ENCODE assay signal across 8 cellular contexts in the genomic region with DNA sequence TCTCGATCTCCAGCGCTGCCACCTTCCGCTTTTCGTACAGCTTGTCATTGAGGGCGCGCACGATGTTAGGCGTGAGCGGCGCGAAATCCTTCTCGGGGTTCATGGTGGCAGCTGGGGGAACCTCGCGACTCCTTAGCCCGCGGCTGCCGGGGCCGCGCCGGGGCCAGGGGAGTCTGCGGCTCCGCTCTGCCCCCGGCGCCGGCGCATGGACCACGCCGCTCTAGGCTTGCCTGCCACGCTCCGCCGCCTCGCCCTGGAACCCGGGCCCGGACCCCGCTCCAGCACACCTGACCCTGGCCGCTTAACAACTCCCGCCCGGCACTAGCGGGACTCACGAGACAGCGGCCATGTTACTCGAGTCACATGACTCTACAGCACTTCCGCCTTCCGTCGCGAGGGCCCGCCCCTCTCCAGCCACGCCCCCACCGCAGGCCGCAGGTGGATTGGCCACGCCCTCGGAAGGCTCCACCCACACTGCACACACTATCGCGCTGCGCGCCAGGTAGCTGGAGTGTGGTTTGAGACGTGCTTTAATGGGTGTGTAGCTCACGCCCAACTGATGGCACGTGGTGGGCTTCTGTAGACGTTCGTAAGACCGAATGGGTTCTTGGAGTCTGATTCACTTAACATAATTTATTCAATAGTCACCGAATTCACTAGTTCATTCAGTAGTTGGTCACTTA. TPM values are rescaled to one million over a fixed set of nuclear protein-coding genes. Genes with fewer than 3 reads are reported as not detected.
DNase-seq lines count a peak whose midpoint lies in the region; ATAC-seq lines count a peak whose summit lies in the region.

A gene (minus strand): TSS at position 361 of the 683 bp plus-strand sequence. CDS start 258 bp downstream, at position 103.

- peak within 1 kb of the TSS; percentile 87 to 98 (median 94) for H3K4me2 ChIP-seq in BLaER1 treated with 17β-estradiol and CSF1 and Interleukin-3, amounts not matched to agents 10 nM and 100 nM

- H3K27me3 ChIP-seq in BLaER1 treated with 17β-estradiol and CSF1 and Interleukin-3, amounts not matched to agents 10 nM and 100 nM, result no peaks in the 10 kb centered on the region

- peaks cover 5% of the 10 kb centered on the region for H3K27me3 Mint-ChIP-seq in activated CD4-positive, alpha-beta T cell treated with anti-CD3 and anti-CD28 coated beads, Interleukin-2, amount 10 ng/mL, durations not matched to agents 7 days and 5 days
- peaks cover 4% of the 10 kb centered on the region for H3K27me3 Mint-ChIP-seq in dendritic cell treated with granulocyte-macrophage colony-stimulating factor and Interleukin-4, amounts not matched to agents 40 ng/mL and 50 ng/mL, for 4 days

- H3K36me3 Mint-ChIP-seq in activated CD4-positive, alpha-beta T cell treated with anti-CD3 and anti-CD28 coated beads, Interleukin-2, amount 10 ng/mL, durations not matched to agents 7 days and 5 days (ENCODE audit: low read depth), result no peaks in the 10 kb centered on the region
- H3K36me3 Mint-ChIP-seq in dendritic cell treated with granulocyte-macrophage colony-stimulating factor and Interleukin-4, amounts not matched to agents 40 ng/mL and 50 ng/mL, for 4 days (ENCODE audit: low read depth), result peaks cover 42% of the 10 kb centered on the region

- H3K9me3 ChIP-seq in BLaER1 treated with 17β-estradiol and CSF1 and Interleukin-3, amounts not matched to agents 10 nM and 100 nM (replicated peaks in 1 of 11), result peaks cover 0 to 16% (median 4%) of the 10 kb centered on the region in 11 experiments; a peak in 6 of 22 replicates

- CTCF ChIA-PET in activated CD4-positive, alpha-beta T cell treated with anti-CD3 and anti-CD28 coated beads, Interleukin-2, amount 10 ng/mL, durations not matched to agents 7 days and 5 days (lab: Charles Lee), result interaction anchor here (1.8 kb wide), 1 partner anchor 8 kb away, joined by 6 read pairs; no protein-coding TSS in a partner anchor

- peak; percentile 96 for ATAC-seq in GM19351 (IDR thresholded peaks at IDR 0.05; ENCODE audit: unreplicated experiment)
- peak; percentile 90 for ATAC-seq in HG03520 (IDR thresholded peaks at IDR 0.05; ENCODE audit: unreplicated experiment)
- ATAC-seq in left lobe of liver, result peak; percentile 99

- H4K20me1 ChIP-seq in BLaER1 treated with 17β-estradiol and CSF1 and Interleukin-3, amounts not matched to agents 10 nM and 100 nM, result peaks cover 24 to 39% (median 38%) of the 10 kb centered on the region in 11 experiments; a peak in 19 of 22 replicates

- peak; percentile 93 for DNase-seq in NCI-H69 (lab: John Stamatoyannopoulos, UW)
- DNase-seq in activated CD4-positive, alpha-beta T cell treated with anti-CD3 and anti-CD28 coated beads, Interleukin-2, amount 10 ng/mL, durations not matched to agents 7 days and 5 days, result peak; percentile 97
- peak; percentile 96 for DNase-seq in left lobe of liver (ENCODE audit: low spot score)
- DNase-seq in stimulated activated CD4-positive, alpha-beta T cell treated with anti-CD3 and anti-CD28 coated beads, Interleukin-2, amount 100 ng/mL, for 4 hours (ENCODE audit: low read depth), result peak; percentile 96

- intact Hi-C loops in dendritic cell treated with granulocyte-macrophage colony-stimulating factor and Interleukin-4, amounts not matched to agents 40 ng/mL and 50 ng/mL, for 4 days (cut with micrococcal nuclease), result no loop called here

- POLR2A ChIA-PET in activated CD4-positive, alpha-beta T cell treated with anti-CD3 and anti-CD28 coated beads, Interleukin-2, amount 10 ng/mL, durations not matched to agents 7 days and 5 days (lab: Charles Lee), result interaction anchor here (0.6 kb wide), 1 partner anchor 1864 kb away, joined by 4 read pairs; no protein-coding TSS in a partner anchor

- peaks cover 7% of the 10 kb centered on the region for H3K9me3 Mint-ChIP-seq in activated CD4-positive, alpha-beta T cell treated with anti-CD3 and anti-CD28 coated beads, Interleukin-2, amount 10 ng/mL, durations not matched to agents 7 days and 5 days
- peaks cover 10% of the 10 kb centered on the region for H3K9me3 Mint-ChIP-seq in dendritic cell treated with granulocyte-macrophage colony-stimulating factor and Interleukin-4, amounts not matched to agents 40 ng/mL and 50 ng/mL, for 4 days

- H3K27ac Mint-ChIP-seq in activated CD4-positive, alpha-beta T cell treated with anti-CD3 and anti-CD28 coated beads, Interleukin-2, amount 10 ng/mL, durations not matched to agents 7 days and 5 days, result peak within 1 kb of the TSS; percentile 92
- peak within 1 kb of the TSS; percentile 95 for H3K27ac Mint-ChIP-seq in dendritic cell treated with granulocyte-macrophage colony-stimulating factor and Interleukin-4, amounts not matched to agents 40 ng/mL and 50 ng/mL, for 4 days

- peak within 1 kb of the TSS; percentile 84 for H3K4me3 Mint-ChIP-seq in activated CD4-positive, alpha-beta T cell treated with anti-CD3 and anti-CD28 coated beads, Interleukin-2, amount 10 ng/mL, durations not matched to agents 7 days and 5 days
- peak within 1 kb of the TSS; percentile 96 for H3K4me3 Mint-ChIP-seq in dendritic cell treated with granulocyte-macrophage colony-stimulating factor and Interleukin-4, amounts not matched to agents 40 ng/mL and 50 ng/mL, for 4 days

- peak within 1 kb of the TSS; percentile 88 to 98 (median 93) for H3K9ac ChIP-seq in BLaER1 treated with 17β-estradiol and CSF1 and Interleukin-3, amounts not matched to agents 10 nM and 100 nM

- H3K4me1 Mint-ChIP-seq in activated CD4-positive, alpha-beta T cell treated with anti-CD3 and anti-CD28 coated beads, Interleukin-2, amount 10 ng/mL, durations not matched to agents 7 days and 5 days, result peaks cover 29% of the 10 kb centered on the region
- peaks cover 50% of the 10 kb centered on the region for H3K4me1 Mint-ChIP-seq in dendritic cell treated with granulocyte-macrophage colony-stimulating factor and Interleukin-4, amounts not matched to agents 40 ng/mL and 50 ng/mL, for 4 days (ENCODE audit: low read depth)

- H3K4me1 ChIP-seq in BLaER1 treated with 17β-estradiol and CSF1 and Interleukin-3, amounts not matched to agents 10 nM and 100 nM, result peaks cover 15 to 88% (median 25%) of the 10 kb centered on the region in 10 experiments

- peaks cover 0 to 37% (median 25%) of the 10 kb centered on the region in 11 experiments; a peak in 17 of 22 replicates for H3K36me3 ChIP-seq in BLaER1 treated with 17β-estradiol and CSF1 and Interleukin-3, amounts not matched to agents 10 nM and 100 nM

- H3K27ac ChIP-seq in BLaER1 treated with 17β-estradiol and CSF1 and Interleukin-3, amounts not matched to agents 10 nM and 100 nM, result peak within 1 kb of the TSS; percentile 85 to 98 (median 92)

- H3K4me3 ChIP-seq in BLaER1 treated with 17β-estradiol and CSF1 and Interleukin-3, amounts not matched to agents 10 nM and 100 nM, result peak within 1 kb of the TSS; percentile 83 to 99 (median 92)

RNA-seq across cellular contexts. Expression of the gene that starts here (rescaled TPM):
- total RNA-seq in activated CD4-positive, alpha-beta T cell treated with anti-CD3 and anti-CD28 coated beads, Interleukin-2, amount 10 ng/mL, durations not matched to agents 7 days and 5 days, result 10 to 100 TPM; 35.9 to 37.1 TPM
- 17.3 TPM for total RNA-seq in left lobe of liver

Comparison
In these comparisons a context has a peak if more than half of its experiments do, and no peak if none do; other contexts are left out.
1. Peak in every context shown above with its lines: DNase-seq, ATAC-seq, H3K4me3 ChIP-seq and H3K27ac ChIP-seq.